ENCODE assay signal across 1 cellular context in the genomic region with DNA sequence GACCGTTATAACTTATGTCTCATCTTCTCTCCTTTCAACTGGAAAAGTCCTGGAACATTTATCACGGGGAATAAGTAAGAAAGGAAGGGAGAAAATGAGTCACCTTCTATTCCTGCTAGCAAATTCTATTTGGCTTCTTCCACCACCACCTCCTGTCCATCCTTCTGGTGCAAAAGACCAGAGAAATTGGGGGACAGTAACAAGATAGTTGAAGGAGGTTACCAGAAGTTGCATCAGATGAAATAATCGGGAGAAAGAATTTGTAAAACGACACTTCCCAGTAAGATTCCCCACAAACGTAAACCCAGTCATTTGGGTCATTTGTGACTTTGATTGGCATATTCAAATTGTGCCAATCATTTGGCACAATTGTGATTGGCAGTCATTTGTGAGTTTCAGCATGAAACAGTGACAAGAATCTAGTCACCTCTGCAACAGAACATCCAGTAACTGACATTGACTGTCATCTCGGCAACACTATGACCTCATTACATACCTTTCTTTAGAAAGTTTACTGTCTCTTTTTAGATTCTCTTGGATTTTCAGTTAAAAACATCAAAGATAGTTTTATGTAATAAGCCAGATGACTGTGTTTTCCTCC.
TF ChIP-seq lines count a peak whose summit lies in the region.

No MANE protein-coding gene starts in this region.

TF ChIP-seq in K562, 482 proteins besides CTCF, POLR2A, EP300 and RAD21 (continued from another document and continues in another):
- TF ChIP-seq SIX5 (IDR thresholded peaks at IDR 0.05; ENCODE audit: borderline replicate concordance in 1 of 2, insufficient read depth in 1 of 2, low read depth in 1 of 2, low read length in 2 of 2) (no peak), RBM39 (optimal IDR thresholded peaks at IDR 0.05; ENCODE audit: low read depth, low read length) (no peak), ZNF639 (CRISPR knock-in tag; conservative IDR thresholded peaks at IDR 0.05 in 1 of 2, IDR thresholded peaks at IDR 0.05 in 1 of 2) (no peak), MEIS2 (IDR thresholded peaks at IDR 0.05; ENCODE audit: partially characterized antibody) (peak; percentile 90), BDP1 (IDR thresholded peaks at IDR 0.05; ENCODE audit: insufficient read depth, insufficient read length) (no peak), ZNF79 (CRISPR knock-in tag; IDR thresholded peaks at IDR 0.05; ENCODE audit: low read depth) (peak; percentile 69; the same call in 1 of the 2 replicates), ZNF324 (CRISPR knock-in tag; IDR thresholded peaks at IDR 0.05) (no peak), HDGF (IDR thresholded peaks at IDR 0.05) (no peak), STAT5A (IDR thresholded peaks at IDR 0.05; ENCODE audit: borderline replicate concordance, low read length) (no peak), L3MBTL2 (IDR thresholded peaks at IDR 0.05) (peak; percentile 70), CEBPG (CRISPR knock-in tag; IDR thresholded peaks at IDR 0.05) (peak; percentile 98), CEBPG (tag; conservative IDR thresholded peaks at IDR 0.05 in 1 of 2, IDR thresholded peaks at IDR 0.05 in 1 of 2) (peak; percentile 97 to 100), ZSCAN32 (CRISPR knock-in tag; IDR thresholded peaks at IDR 0.05) (peak; percentile 95), ERF (CRISPR knock-in tag; IDR thresholded peaks at IDR 0.05) (no peak), HDAC3 (IDR thresholded peaks at IDR 0.05; ENCODE audit: borderline replicate concordance, partially characterized antibody) (peak; percentile 18), SMARCC2 (IDR thresholded peaks at IDR 0.05; ENCODE audit: low read depth) (peak; percentile 73; the same call in 1 of the 2 replicates), ZNF282 (CRISPR knock-in tag; IDR thresholded peaks at IDR 0.05) (no peak), CBX1 (IDR thresholded peaks at IDR 0.05; ENCODE audit: low read depth) (no peak), TAL1 (IDR thresholded peaks at IDR 0.05) (peak; percentile 5; the same call in 1 of the 2 replicates), STAT5B (CRISPR knock-in tag; IDR thresholded peaks at IDR 0.05) (0 out of 2 replicates have a peak, but pooled peaks have one; percentile 48), PPARD (CRISPR knock-in tag; IDR thresholded peaks at IDR 0.05) (no peak), ILK (tag; IDR thresholded peaks at IDR 0.05; ENCODE audit: borderline replicate concordance, low read depth) (peak; percentile 70), HMG20B (CRISPR knock-in tag; IDR thresholded peaks at IDR 0.05) (no peak), TAF7 (tag; IDR thresholded peaks at IDR 0.05) (peak; percentile 62), HDAC2 (IDR thresholded peaks at IDR 0.05) (peak; percentile 86; the same call in 1 of the 2 replicates), VEZF1 (CRISPR knock-in tag; IDR thresholded peaks at IDR 0.05) (peak; percentile 53; the same call in 1 of the 2 replicates), NFE2L1 (tag; IDR thresholded peaks at IDR 0.05; ENCODE audit: borderline replicate concordance, low read depth) (0 out of 2 replicates have a peak, but pooled peaks have one; percentile 8), ARNT (IDR thresholded peaks at IDR 0.05) (peak in 1 of 2 experiments; percentile 90; a peak in 2 of 4 replicates)
- TF ChIP-seq, protein P1, sequence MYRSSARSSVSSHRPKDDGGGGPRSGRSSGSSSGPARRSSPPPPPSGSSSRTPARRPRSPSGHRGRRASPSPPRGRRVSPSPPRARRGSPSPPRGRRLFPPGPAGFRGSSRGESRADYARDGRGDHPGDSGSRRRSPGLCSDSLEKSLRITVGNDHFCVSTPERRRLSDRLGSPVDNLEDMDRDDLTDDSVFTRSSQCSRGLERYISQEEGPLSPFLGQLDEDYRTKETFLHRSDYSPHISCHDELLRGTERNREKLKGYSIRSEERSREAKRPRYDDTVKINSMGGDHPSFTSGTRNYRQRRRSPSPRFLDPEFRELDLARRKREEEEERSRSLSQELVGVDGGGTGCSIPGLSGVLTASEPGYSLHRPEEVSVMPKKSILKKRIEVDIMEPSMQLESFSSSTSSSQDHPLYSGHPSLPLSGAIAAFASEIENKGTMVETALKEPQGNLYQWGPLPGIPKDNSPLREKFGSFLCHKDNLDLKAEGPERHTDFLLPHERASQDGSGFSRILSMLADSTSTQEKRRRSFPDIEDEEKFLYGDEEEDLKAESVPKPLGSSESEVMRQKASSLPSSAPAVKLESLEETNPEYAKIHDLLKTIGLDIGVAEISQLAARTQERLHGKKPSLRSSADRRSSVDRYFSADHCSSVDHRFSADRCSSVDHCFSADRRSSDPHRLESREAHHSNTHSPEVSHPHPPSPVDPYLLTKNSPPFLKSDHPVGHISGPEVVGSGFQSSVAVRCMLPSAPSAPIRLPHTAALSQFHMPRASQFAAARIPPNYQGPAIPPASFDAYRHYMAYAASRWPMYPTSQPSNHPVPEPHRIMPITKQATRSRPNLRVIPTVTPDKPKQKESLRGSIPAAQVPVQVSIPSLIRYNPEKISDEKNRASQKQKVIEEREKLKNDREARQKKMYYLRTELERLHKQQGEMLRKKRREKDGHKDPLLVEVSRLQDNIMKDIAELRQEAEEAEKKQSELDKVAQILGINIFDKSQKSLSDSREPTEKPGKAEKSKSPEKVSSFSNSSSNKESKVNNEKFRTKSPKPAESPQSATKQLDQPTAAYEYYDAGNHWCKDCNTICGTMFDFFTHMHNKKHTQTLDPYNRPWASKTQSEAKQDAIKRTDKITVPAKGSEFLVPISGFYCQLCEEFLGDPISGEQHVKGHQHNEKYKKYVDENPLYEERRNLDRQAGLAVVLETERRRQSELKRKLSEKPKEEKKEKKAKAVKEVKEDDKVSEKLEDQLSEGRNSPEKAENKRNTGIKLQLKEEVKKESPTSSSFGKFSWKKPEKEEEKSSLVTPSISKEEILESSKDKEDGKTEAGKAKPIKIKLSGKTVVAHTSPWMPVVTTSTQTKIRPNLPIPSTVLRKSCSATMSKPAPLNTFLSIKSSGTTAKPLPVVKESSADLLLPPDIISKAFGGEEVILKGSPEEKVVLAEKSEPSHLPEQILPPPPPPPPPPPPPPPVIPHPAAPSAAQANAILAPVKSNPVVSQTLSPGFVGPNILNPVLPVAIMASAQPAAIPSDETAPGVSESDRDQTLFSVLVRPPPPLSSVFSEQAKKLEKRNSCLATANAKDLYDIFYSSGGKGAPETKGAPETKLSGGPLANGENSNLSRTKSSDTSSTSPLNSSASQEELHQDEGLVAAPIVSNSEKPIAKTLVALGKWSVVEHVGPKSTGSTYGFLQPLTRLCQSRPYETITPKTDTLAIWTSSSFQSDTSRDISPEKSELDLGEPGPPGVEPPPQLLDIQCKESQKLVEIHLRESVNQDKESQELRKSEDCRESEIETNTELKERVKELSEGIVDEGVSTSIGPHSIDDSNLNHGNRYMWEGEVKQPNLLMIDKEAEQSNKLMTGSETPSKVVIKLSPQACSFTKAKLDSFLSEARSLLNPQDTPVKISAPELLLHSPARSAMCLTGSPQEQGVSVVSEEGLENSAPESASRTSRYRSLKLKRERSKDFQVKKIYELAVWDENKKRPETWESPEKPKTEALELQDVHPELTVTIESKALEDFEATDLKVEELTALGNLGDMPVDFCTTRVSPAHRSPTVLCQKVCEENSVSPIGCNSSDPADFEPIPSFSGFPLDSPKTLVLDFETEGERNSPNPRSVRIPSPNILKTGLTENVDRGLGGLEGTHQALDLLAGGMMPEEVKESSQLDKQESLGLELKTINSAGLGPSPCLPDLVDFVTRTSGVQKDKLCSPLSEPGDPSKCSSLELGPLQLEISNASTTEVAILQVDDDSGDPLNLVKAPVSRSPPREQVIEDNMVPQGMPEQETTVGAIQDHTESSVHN (IDR thresholded peaks at IDR 0.05; ENCODE audit: borderline replicate concordance in 1 of 2, low read depth in 1 of 2): peak; percentile 25 to 48; a peak in 2 of 4 replicates
- TF ChIP-seq, protein P2, sequence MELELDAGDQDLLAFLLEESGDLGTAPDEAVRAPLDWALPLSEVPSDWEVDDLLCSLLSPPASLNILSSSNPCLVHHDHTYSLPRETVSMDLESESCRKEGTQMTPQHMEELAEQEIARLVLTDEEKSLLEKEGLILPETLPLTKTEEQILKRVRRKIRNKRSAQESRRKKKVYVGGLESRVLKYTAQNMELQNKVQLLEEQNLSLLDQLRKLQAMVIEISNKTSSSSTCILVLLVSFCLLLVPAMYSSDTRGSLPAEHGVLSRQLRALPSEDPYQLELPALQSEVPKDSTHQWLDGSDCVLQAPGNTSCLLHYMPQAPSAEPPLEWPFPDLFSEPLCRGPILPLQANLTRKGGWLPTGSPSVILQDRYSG (tag; conservative IDR thresholded peaks at IDR 0.05; ENCODE audit: low read depth): peak; percentile 67; the same call in 1 of the 2 replicates
- TF ChIP-seq, protein P3, sequence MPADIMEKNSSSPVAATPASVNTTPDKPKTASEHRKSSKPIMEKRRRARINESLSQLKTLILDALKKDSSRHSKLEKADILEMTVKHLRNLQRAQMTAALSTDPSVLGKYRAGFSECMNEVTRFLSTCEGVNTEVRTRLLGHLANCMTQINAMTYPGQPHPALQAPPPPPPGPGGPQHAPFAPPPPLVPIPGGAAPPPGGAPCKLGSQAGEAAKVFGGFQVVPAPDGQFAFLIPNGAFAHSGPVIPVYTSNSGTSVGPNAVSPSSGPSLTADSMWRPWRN (IDR thresholded peaks at IDR 0.05; ENCODE audit: low read depth): no peak; the same call in 1 of the 2 replicates
- TF ChIP-seq, protein P4, sequence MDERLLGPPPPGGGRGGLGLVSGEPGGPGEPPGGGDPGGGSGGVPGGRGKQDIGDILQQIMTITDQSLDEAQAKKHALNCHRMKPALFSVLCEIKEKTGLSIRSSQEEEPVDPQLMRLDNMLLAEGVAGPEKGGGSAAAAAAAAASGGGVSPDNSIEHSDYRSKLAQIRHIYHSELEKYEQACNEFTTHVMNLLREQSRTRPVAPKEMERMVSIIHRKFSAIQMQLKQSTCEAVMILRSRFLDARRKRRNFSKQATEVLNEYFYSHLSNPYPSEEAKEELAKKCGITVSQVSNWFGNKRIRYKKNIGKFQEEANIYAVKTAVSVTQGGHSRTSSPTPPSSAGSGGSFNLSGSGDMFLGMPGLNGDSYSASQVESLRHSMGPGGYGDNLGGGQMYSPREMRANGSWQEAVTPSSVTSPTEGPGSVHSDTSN (CRISPR knock-in tag; IDR thresholded peaks at IDR 0.05; ENCODE audit: low read depth): 0 out of 2 replicates have a peak, but pooled peaks have one; percentile 29
- TF ChIP-seq, protein P4 (tag; conservative IDR thresholded peaks at IDR 0.05; ENCODE audit: low read depth): peak; percentile 75
- TF ChIP-seq, protein P5, sequence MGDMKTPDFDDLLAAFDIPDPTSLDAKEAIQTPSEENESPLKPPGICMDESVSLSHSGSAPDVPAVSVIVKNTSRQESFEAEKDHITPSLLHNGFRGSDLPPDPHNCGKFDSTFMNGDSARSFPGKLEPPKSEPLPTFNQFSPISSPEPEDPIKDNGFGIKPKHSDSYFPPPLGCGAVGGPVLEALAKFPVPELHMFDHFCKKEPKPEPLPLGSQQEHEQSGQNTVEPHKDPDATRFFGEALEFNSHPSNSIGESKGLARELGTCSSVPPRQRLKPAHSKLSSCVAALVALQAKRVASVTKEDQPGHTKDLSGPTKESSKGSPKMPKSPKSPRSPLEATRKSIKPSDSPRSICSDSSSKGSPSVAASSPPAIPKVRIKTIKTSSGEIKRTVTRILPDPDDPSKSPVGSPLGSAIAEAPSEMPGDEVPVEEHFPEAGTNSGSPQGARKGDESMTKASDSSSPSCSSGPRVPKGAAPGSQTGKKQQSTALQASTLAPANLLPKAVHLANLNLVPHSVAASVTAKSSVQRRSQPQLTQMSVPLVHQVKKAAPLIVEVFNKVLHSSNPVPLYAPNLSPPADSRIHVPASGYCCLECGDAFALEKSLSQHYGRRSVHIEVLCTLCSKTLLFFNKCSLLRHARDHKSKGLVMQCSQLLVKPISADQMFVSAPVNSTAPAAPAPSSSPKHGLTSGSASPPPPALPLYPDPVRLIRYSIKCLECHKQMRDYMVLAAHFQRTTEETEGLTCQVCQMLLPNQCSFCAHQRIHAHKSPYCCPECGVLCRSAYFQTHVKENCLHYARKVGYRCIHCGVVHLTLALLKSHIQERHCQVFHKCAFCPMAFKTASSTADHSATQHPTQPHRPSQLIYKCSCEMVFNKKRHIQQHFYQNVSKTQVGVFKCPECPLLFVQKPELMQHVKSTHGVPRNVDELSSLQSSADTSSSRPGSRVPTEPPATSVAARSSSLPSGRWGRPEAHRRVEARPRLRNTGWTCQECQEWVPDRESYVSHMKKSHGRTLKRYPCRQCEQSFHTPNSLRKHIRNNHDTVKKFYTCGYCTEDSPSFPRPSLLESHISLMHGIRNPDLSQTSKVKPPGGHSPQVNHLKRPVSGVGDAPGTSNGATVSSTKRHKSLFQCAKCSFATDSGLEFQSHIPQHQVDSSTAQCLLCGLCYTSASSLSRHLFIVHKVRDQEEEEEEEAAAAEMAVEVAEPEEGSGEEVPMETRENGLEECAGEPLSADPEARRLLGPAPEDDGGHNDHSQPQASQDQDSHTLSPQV (IDR thresholded peaks at IDR 0.05): peak; percentile 82; the same call in 1 of the 2 replicates
- TF ChIP-seq, protein P6, sequence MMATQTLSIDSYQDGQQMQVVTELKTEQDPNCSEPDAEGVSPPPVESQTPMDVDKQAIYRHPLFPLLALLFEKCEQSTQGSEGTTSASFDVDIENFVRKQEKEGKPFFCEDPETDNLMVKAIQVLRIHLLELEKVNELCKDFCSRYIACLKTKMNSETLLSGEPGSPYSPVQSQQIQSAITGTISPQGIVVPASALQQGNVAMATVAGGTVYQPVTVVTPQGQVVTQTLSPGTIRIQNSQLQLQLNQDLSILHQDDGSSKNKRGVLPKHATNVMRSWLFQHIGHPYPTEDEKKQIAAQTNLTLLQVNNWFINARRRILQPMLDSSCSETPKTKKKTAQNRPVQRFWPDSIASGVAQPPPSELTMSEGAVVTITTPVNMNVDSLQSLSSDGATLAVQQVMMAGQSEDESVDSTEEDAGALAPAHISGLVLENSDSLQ (IDR thresholded peaks at IDR 0.05): peak; percentile 95
